Comparison of ENCODE assay signal across 15 cellular contexts in the genomic region with DNA sequence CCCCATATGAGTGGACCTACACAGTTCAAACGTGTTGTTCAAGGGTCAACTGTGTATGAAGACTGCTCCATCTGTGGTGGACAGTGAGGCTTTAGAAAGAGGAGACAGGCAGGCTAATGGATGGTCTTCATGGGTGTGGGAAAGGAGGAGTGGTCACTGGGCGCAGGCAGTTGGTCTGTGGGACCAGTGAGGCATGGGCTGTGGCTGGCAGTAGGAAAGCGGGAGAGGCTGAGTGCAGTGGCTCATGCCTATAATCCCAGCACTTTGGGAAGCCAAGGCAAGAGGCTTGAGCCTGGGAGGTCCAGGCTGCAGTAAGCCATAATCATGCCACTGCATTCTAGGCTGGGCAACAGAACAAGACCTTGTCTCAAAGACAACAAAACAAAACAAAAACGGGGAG. TPM values are rescaled to one million over a fixed set of nuclear protein-coding genes. Genes with fewer than 3 reads are reported as not detected.
DNase-seq lines count a peak whose midpoint lies in the region; ATAC-seq and TF ChIP-seq lines count a peak whose summit lies in the region.
"Had no signal": no experiment of that assay in that cellular context is flagged by ENCODE, and none has a peak within 500 bp of the region (broad histone marks: within the 10 kb centered on the region; RNA-seq: fewer than 3 reads in every experiment).

No MANE protein-coding gene starts in this region.

- H3K18ac ChIP-seq in IMR-90 (ENCODE audit: low read depth, low read length): no peak overlapping the region

- no TSS peak for BruUV-seq in IMR-90 (replicated peaks; lab: Mats Ljungman, UMichigan)

- no peak overlapping the region for H4K8ac ChIP-seq in IMR-90 (ENCODE audit: low read depth in 2 of 2, low read length in 2 of 2)

- no peak overlapping the region for H2BK5ac ChIP-seq in IMR-90 (ENCODE audit: low read depth, low read length, poor library complexity, severe bottlenecking)

- H3K36me3 ChIP-seq in IMR-90 (ENCODE audit: control insufficient read depth, insufficient read depth, low read length): peaks cover under 1% of the 10 kb centered on the region

- no peak for DNase-seq in CD4-positive, alpha-beta T cell
- DNase-seq in IMR-90 (no peak), osteocyte (ENCODE audit: extremely low spot score, unreplicated experiment) (no peak), left colon (no peak), GM10266 (ENCODE audit: extremely low spot score) (no peak), GOT3 (lab: John Stamatoyannopoulos, UW) (no peak)
- DNase-seq: activated CD4-positive, alpha-beta T cell treated with anti-CD3 and anti-CD28 coated beads for 48 hours; DMS153; effector CD4-positive, alpha-beta T cell; left lung; NCI-H1417 had no signal

- no peak overlapping the region for H2BK120ac ChIP-seq in IMR-90 (ENCODE audit: low read depth, low read length)

- H3K4me2 ChIP-seq in IMR-90 (ENCODE audit: low read depth, low read length): no peak overlapping the region

- peaks cover 41% of the 10 kb centered on the region for H3K4me1 Mint-ChIP-seq in CD4-positive, alpha-beta T cell (ENCODE audit: low read depth)
- peaks cover 41% of the 10 kb centered on the region for H3K4me1 Mint-ChIP-seq in brain
- peaks cover 41% of the 10 kb centered on the region for H3K4me1 Mint-ChIP-seq in osteocyte (ENCODE audit: unreplicated experiment)

- no peak overlapping the region for H3K4ac ChIP-seq in IMR-90 (ENCODE audit: low read depth, low read length)

- CTCF ChIA-PET in CD4-positive, alpha-beta T cell (lab: Charles Lee): no interaction called here
- CTCF ChIA-PET in IMR-90 (lab: Yijun Ruan, JAX): no interaction called here

- in situ Hi-C loops in IMR-90 (cut with MboI; ENCODE audit: low sequenced_read_pairs): no loop called here

- TF ChIP-seq RAD21 in IMR-90 (IDR thresholded peaks at IDR 0.05; ENCODE audit: low read length): no peak

- peaks cover 31% of the 10 kb centered on the region for H4K20me1 ChIP-seq in IMR-90 (ENCODE audit: insufficient read depth, low read length)

- H3K27ac Mint-ChIP-seq in CD4-positive, alpha-beta T cell: peak overlapping the region; percentile 98
- peak overlapping the region; percentile 42 to 84 (median 61) for H3K27ac Mint-ChIP-seq in brain
- H3K27ac Mint-ChIP-seq in osteocyte (ENCODE audit: unreplicated experiment): peak overlapping the region; percentile 74

- peaks cover 18% of the 10 kb centered on the region for H3K4me1 ChIP-seq in IMR-90 (ENCODE audit: control insufficient read depth, insufficient read depth, low read length)

- no peak overlapping the region for H3K27ac ChIP-seq in CD4-positive, alpha-beta T cell (ENCODE audit: low read depth, low read length)
- no peak overlapping the region for H3K27ac ChIP-seq in IMR-90 (ENCODE audit: insufficient read depth, low read length)

- no peak; the same call in 1 of the 2 replicates for TF ChIP-seq POLR2A in IMR-90 (IDR thresholded peaks at IDR 0.05; ENCODE audit: low read depth, low read length)

- no peaks in the 10 kb centered on the region for H3K27me3 ChIP-seq in CD4-positive, alpha-beta T cell (ENCODE audit: control insufficient read depth, insufficient read depth, low read length)
- no peaks in the 10 kb centered on the region for H3K27me3 ChIP-seq in IMR-90 (ENCODE audit: control insufficient read depth, insufficient read depth, low read length)
- H3K27me3 ChIP-seq: suprapubic skin had no signal

- no peaks in the 10 kb centered on the region for H3K9me3 ChIP-seq in CD4-positive, alpha-beta T cell (ENCODE audit: control insufficient read depth, low read length)
- no peaks in the 10 kb centered on the region for H3K9me3 ChIP-seq in IMR-90 (ENCODE audit: control insufficient read depth, insufficient read depth, low read length)
- H3K9me3 ChIP-seq: left lung, suprapubic skin had no signal

- H2AK9ac ChIP-seq in IMR-90 (replicated peaks; ENCODE audit: low read depth, low read length, poor library complexity): no peak overlapping the region

- no peak overlapping the region for H4K5ac ChIP-seq in IMR-90 (ENCODE audit: low read depth, low read length)

- H2AFZ ChIP-seq in IMR-90 (replicated peaks; ENCODE audit: low read length, poor library complexity): no peak overlapping the region

- H3K9me3 Mint-ChIP-seq in CD4-positive, alpha-beta T cell: no peaks in the 10 kb centered on the region
- H3K9me3 Mint-ChIP-seq in brain: peaks cover 0 to 2% (median 0%) of the 10 kb centered on the region in 5 experiments
- H3K9me3 Mint-ChIP-seq in osteocyte (ENCODE audit: unreplicated experiment): no peaks in the 10 kb centered on the region

- intact Hi-C loops in CD4-positive, alpha-beta T cell (cut with DNase I, micrococcal nuclease): loop anchor here in 1 of 2 experiments (1.0 kb wide), 1 partner anchor 14 kb away; no protein-coding TSS in a partner anchor
- intact Hi-C loops in IMR-90 (cut with micrococcal nuclease) (no loop called here), left colon (cut with DNase I, micrococcal nuclease) (no loop called here)

- 0 out of 2 replicates have a peak overlapping the region, but pooled peaks have one; percentile 27 for H2AK5ac ChIP-seq in IMR-90 (ENCODE audit: low read depth, low read length)

- dilution Hi-C loops in IMR-90 (cut with HindIII; ENCODE audit: low sequenced_read_pairs, unreplicated experiment): no loop called here

- H3K9ac ChIP-seq in IMR-90 (ENCODE audit: low read depth, low read length): no peak overlapping the region

- peak overlapping the region; percentile 93 for H3K4me3 Mint-ChIP-seq in CD4-positive, alpha-beta T cell
- H3K4me3 Mint-ChIP-seq in brain (peak overlapping the region; percentile 69 to 95 (median 84)), osteocyte (ENCODE audit: unreplicated experiment) (peak overlapping the region; percentile 80)

- H3K23ac ChIP-seq in IMR-90 (ENCODE audit: low read depth, low read length): no peak overlapping the region

- POLR2A ChIA-PET in CD4-positive, alpha-beta T cell (lab: Charles Lee): interaction anchor here (1.0 kb wide), 1 partner anchor 16 kb away, joined by 5 read pairs; no protein-coding TSS in a partner anchor
- POLR2A ChIA-PET in IMR-90 (lab: Charles Lee; ENCODE audit: unreplicated experiment): no interaction called here

- H3K79me1 ChIP-seq in IMR-90 (ENCODE audit: low read depth in 1 of 2, low read length in 2 of 2): peaks cover 0 to 71% of the 10 kb centered on the region in 2 experiments; a peak in 2 of 4 replicates

- H3K27me3 Mint-ChIP-seq in CD4-positive, alpha-beta T cell: no peaks in the 10 kb centered on the region
- H3K27me3 Mint-ChIP-seq in brain (peaks cover 3% of the 10 kb centered on the region), osteocyte (ENCODE audit: unreplicated experiment) (no peaks in the 10 kb centered on the region)

- ATAC-seq in CD4-positive, alpha-beta T cell (ENCODE audit: poor library complexity): no peak
- ATAC-seq in IMR-90 (ENCODE audit: low read depth): no peak
- no peak for ATAC-seq in left colon
- ATAC-seq: GM12878, left lung had no signal

- no peak for TF ChIP-seq CTCF in CD4-positive, alpha-beta T cell (IDR thresholded peaks at IDR 0.05)
- TF ChIP-seq CTCF in IMR-90 (conservative IDR thresholded peaks at IDR 0.05; ENCODE audit: low read depth, low read length) (no peak), brain (conservative IDR thresholded peaks at IDR 0.05) (no peak), osteocyte (IDR thresholded peaks at IDR 0.05) (no peak), GM10266 (IDR thresholded peaks at IDR 0.05; ENCODE audit: control insufficient read depth, insufficient read depth, low read depth, missing control alignments) (no peak)

- peaks cover 14% of the 10 kb centered on the region; the same call in 1 of the 2 replicates for H3K9me1 ChIP-seq in IMR-90 (ENCODE audit: insufficient read depth, low read length)

- H3K14ac ChIP-seq in IMR-90 (replicated peaks; ENCODE audit: low read depth, low read length): no peak overlapping the region

- WGBS in IMR-90 (ENCODE audit: extremely low coverage in 2 of 2, insufficient read length in 1 of 2), 2 experiments: 85% methylated on average over 3 of the region's 4 CpGs; no CpG with 5 or more reads in 1 of the 2 experiments

- no peak overlapping the region for H3K56ac ChIP-seq in IMR-90 (ENCODE audit: extremely low read depth, insufficient read depth, low read length)

- H2BK15ac ChIP-seq in IMR-90 (ENCODE audit: low read depth, low read length): no peak overlapping the region

- no peak overlapping the region for H4K91ac ChIP-seq in IMR-90 (ENCODE audit: insufficient read depth, low read depth, low read length)

- peaks cover 5% of the 10 kb centered on the region for H3K36me3 Mint-ChIP-seq in CD4-positive, alpha-beta T cell (ENCODE audit: low read depth)
- H3K36me3 Mint-ChIP-seq in brain (no peaks in the 10 kb centered on the region), osteocyte (ENCODE audit: unreplicated experiment) (no peaks in the 10 kb centered on the region)

- no peak overlapping the region for H2BK20ac ChIP-seq in IMR-90 (ENCODE audit: low read depth, low read length)

- H3K4me3 ChIP-seq in IMR-90 (ENCODE audit: insufficient read depth, low read depth, low read length): no peak overlapping the region
- H3K4me3 ChIP-seq: GM12878, left lung, suprapubic skin had no signal

RNA-seq across cellular contexts. Expression of a gene that starts 2.0 kb away (rescaled TPM):
- 10 to 100 TPM; 67.0 to 79.2 TPM for total RNA-seq in CD4-positive, alpha-beta T cell
- total RNA-seq in IMR-90 (2012; rRNA removed): 6.6 and 23.1 TPM in 2 replicates
- 34.1 and 120 TPM in 2 replicates for polyA plus RNA-seq in IMR-90 (2012; rRNA removed)
- polyA plus RNA-seq in IMR-90 (2012; cell fraction: cytosol; rRNA removed): 127 and 458 TPM in 2 replicates
- 1,801 and 2,637 TPM in 2 replicates for polyA plus RNA-seq in IMR-90 (2012; cell fraction: nucleus; rRNA removed; ENCODE audit: low replicate concordance)
- 26.2 TPM for polyA plus RNA-seq in brain (ENCODE audit: insufficient read depth, low read depth, low replicate concordance)
- total RNA-seq in osteocyte: 6.7 and 13.0 TPM in 2 replicates
- total RNA-seq in left colon: 100 to 1,000 TPM in 1 of 2 donors, 10 to 100 TPM in 1; 37.7 to 182 TPM

RNA-seq across cellular contexts. Expression of a gene that starts 20.5 kb away (rescaled TPM):
- total RNA-seq in CD4-positive, alpha-beta T cell: 10 to 100 TPM; 20.6 to 20.9 TPM
- total RNA-seq in IMR-90 (2012; rRNA removed) (158 and 167 TPM in 2 replicates), osteocyte (41.7 and 46.1 TPM in 2 replicates), left colon (10 to 100 TPM; 35.0 to 36.3 TPM)
- polyA plus RNA-seq in IMR-90 (2012; rRNA removed) (93.9 and 113 TPM in 2 replicates), brain (ENCODE audit: insufficient read depth, low read depth, low replicate concordance) (52.5 TPM)
- 181 and 193 TPM in 2 replicates for polyA plus RNA-seq in IMR-90 (2012; cell fraction: cytosol; rRNA removed)
- 267 and 321 TPM in 2 replicates for polyA plus RNA-seq in IMR-90 (2012; cell fraction: nucleus; rRNA removed; ENCODE audit: low replicate concordance)

RNA-seq across cellular contexts. Expression of a gene that starts 30.2 kb away (rescaled TPM):
- not detected for total RNA-seq in CD4-positive, alpha-beta T cell
- not detected in 2 replicates for total RNA-seq in IMR-90 (2012; rRNA removed)
- not detected in 2 replicates for polyA plus RNA-seq in IMR-90 (2012; rRNA removed)
- 0.04 and 0.17 TPM in 2 replicates for polyA plus RNA-seq in IMR-90 (2012; cell fraction: cytosol; rRNA removed)
- 0.14 and 0.45 TPM in 2 replicates for polyA plus RNA-seq in IMR-90 (2012; cell fraction: nucleus; rRNA removed; ENCODE audit: low replicate concordance)
- polyA plus RNA-seq in brain (ENCODE audit: insufficient read depth, low read depth, low replicate concordance): not detected
- total RNA-seq in osteocyte: not detected in 2 replicates
- under 1 TPM in 1 of 2 donors, not detected in 1; 0.31 TPM for total RNA-seq in left colon
- total RNA-seq: GM12878, H4 had no signal
- polyA plus RNA-seq: GM12878 had no signal

RNA-seq across cellular contexts. Expression of a gene that starts 42.5 kb away (rescaled TPM):
- total RNA-seq in CD4-positive, alpha-beta T cell: 100 to 1,000 TPM; 495 to 525 TPM
- total RNA-seq in IMR-90 (2012; rRNA removed) (2.5 and 2.7 TPM in 2 replicates), osteocyte (22.5 and 25.5 TPM in 2 replicates), left colon (10 to 100 TPM in 1 of 2 donors, 1 to 10 TPM in 1; 9.0 to 10.7 TPM)
- polyA plus RNA-seq in IMR-90 (2012; rRNA removed) (5.3 and 5.9 TPM in 2 replicates), brain (ENCODE audit: insufficient read depth, low read depth, low replicate concordance) (41.5 TPM)
- 6.4 and 9.7 TPM in 2 replicates for polyA plus RNA-seq in IMR-90 (2012; cell fraction: cytosol; rRNA removed)
- polyA plus RNA-seq in IMR-90 (2012; cell fraction: nucleus; rRNA removed; ENCODE audit: low replicate concordance): 20.2 and 22.8 TPM in 2 replicates
